Comparison of ENCODE assay signal across 8 cellular contexts in the genomic region with DNA sequence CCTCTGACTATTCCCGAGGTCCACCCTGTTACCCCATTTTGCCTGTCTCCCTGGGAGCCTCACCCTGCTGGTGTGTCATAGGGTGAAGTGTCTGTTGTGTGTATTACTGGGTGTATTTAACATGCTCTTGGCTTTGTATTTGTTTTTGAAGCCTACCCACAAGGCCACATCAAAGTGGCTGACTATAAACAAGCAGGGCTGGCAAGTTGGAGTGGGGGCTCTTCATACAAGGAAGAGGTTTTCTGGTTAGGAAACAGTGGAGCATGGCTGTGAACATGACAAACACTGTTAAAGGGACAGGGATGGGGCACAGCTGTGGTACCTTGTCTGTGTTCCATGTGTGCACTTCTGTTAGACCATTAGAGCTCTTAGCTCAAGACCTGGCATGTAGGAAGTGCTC. TPM values are rescaled to one million over a fixed set of nuclear protein-coding genes. Genes with fewer than 3 reads are reported as not detected.
DNase-seq lines count a peak whose midpoint lies in the region; ATAC-seq, FAIRE-seq and TF ChIP-seq lines count a peak whose summit lies in the region.

No MANE protein-coding gene starts in this region.

- DNase-seq in GM12892 (ENCODE audit: insufficient read length) (no peak), left lung (no peak), NCI-H146 (lab: John Stamatoyannopoulos, UW) (no peak)
- DNase-seq in activated CD8-positive, alpha-beta memory T cell treated with anti-CD3 and anti-CD28 coated beads, Interleukin-2, amount 50 U/mL, for 4 hours: peak; percentile 65

- no peaks in the 10 kb centered on the region for H3K9me3 ChIP-seq in left lung

- H3K4me3 ChIP-seq in left lung: no peak overlapping the region

- H3K36me3 ChIP-seq in left lung: peaks cover 0 to 11% of the 10 kb centered on the region in 2 donors

- intact Hi-C loops in left lung (cut with DNase I): no loop called here

- no peak for TF ChIP-seq CTCF in left lung (IDR thresholded peaks at IDR 0.05)

- TF ChIP-seq POLR2A in GM12892 (IDR thresholded peaks at IDR 0.05; ENCODE audit: low read depth, low read length): no peak

- peak; percentile 27 for ATAC-seq in HG03432 (IDR thresholded peaks at IDR 0.05; ENCODE audit: unreplicated experiment)
- ATAC-seq in left lung: peak; percentile 84
- no peak for ATAC-seq in GM21723 (IDR thresholded peaks at IDR 0.05; ENCODE audit: unreplicated experiment)
- ATAC-seq in GM21526 (IDR thresholded peaks at IDR 0.05; ENCODE audit: low FRiP score, unreplicated experiment): no peak
- no peak for ATAC-seq in HG03521 (IDR thresholded peaks at IDR 0.05; ENCODE audit: unreplicated experiment)

- H3K4me1 ChIP-seq in left lung: peaks cover 12 to 53% of the 10 kb centered on the region in 2 donors

- H3K27me3 ChIP-seq in left lung: no peaks in the 10 kb centered on the region

- peak overlapping the region; percentile 16 to 45 for H3K27ac ChIP-seq in left lung

- FAIRE-seq in GM12892 (lab: Jason Lieb, UNC): peak; percentile 86

RNA-seq across cellular contexts. Expression of gene HECA, which starts 26.3 kb away (rescaled TPM):
- 2.0 TPM for polyA plus RNA-seq in GM12892 (2012; ENCODE audit: missing spikeins)
- total RNA-seq in left lung: 10 to 100 TPM; 27.4 to 40.9 TPM

Comparison
In these comparisons a context has a peak if more than half of its experiments do, and no peak if none do; other contexts are left out.
1. ATAC-seq: peak in HG03432 (single experiment) and left lung (single experiment); none in GM21723 (single experiment), GM21526 (single experiment) and HG03521 (single experiment).